ENCODE assay signal across 1 cellular context in the genomic region with DNA sequence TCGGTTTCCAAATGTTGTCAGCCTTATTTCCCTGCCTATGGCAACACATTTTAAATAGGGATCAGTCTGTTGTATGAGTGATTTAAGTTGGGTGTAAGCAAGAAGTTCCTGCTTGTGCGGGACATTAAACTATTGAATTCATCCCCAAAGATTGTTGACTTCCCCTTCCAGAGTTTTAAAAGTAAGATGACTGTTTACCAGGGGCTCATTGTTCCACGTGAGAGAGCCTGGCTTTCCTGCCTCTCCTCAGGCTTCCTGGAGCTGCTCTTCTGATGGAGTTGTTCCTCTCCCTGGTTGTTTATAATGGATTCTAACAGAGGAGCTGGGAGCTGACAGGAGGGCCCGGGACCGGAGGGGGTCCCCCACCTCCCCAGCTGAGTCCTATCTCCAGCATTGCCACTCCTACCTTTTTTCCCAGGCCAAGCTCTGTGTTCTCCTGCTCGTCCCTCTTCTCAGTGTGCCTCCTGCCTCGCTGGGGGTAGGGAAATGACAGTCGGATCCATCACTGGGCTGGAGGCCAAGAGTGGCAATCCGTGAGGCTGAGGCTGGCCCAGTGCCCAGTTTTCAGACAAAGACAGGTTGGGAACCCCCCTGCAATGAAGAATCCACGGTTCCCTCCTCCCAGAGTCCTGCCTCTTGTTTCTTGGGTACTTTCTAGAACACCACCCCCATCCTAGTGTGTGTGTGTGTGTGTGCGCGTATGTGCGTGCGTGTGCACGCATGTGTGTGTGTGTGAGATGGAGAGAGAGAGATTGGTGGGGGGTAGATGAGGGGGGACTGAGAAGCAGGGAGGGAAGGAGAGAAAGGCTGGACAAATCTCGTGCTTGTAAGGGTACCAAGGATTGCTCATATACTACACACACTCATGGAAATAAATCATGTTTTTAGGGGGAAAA.
TF ChIP-seq lines count a peak whose summit lies in the region.

No MANE protein-coding gene starts in this region.

TF ChIP-seq in GM12878, 131 proteins besides CTCF, POLR2A, EP300 and RAD21 (continued from another document):
- TF ChIP-seq, protein P1, sequence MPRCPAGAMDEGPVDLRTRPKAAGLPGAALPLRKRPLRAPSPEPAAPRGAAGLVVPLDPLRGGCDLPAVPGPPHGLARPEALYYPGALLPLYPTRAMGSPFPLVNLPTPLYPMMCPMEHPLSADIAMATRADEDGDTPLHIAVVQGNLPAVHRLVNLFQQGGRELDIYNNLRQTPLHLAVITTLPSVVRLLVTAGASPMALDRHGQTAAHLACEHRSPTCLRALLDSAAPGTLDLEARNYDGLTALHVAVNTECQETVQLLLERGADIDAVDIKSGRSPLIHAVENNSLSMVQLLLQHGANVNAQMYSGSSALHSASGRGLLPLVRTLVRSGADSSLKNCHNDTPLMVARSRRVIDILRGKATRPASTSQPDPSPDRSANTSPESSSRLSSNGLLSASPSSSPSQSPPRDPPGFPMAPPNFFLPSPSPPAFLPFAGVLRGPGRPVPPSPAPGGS (IDR thresholded peaks at IDR 0.05; ENCODE audit: borderline replicate concordance, insufficient read depth, low read depth, low read length, poor library complexity, severe bottlenecking): peak; percentile 64
- no peak for TF ChIP-seq FOXK2 (IDR thresholded peaks at IDR 0.05)
